ENCODE assay signal across 12 cellular contexts in genomic region chr7:21028186-21028989, GRCh38.
DNase-seq lines count a peak whose midpoint lies in the region; ATAC-seq and TF ChIP-seq lines count a peak whose summit lies in the region.
"Had no signal": no experiment of that assay in that cellular context is flagged by ENCODE, and none has a peak within 500 bp of the region (broad histone marks: within the 10 kb centered on the region; RNA-seq: fewer than 3 reads in every experiment).

No MANE protein-coding gene starts in this region.

- H3K36me3 Mint-ChIP-seq in activated CD8-positive, alpha-beta T cell treated with anti-CD3 and anti-CD28 coated beads, Interleukin-2, amount 10 ng/mL, durations not matched to agents 7 days and 5 days (ENCODE audit: low read depth) = no peaks in the 10 kb centered on the region
- H3K36me3 Mint-ChIP-seq: activated naive CD8-positive, alpha-beta T cell; memory B cell; stimulated activated effector memory CD8-positive, alpha-beta T cell treated with anti-CD3 and anti-CD28 coated beads, Interleukin-12 subunit alpha, Interleukin-12 subunit beta, amount 100 ng/mL, for 72 hours had no signal

- H3K27me3 Mint-ChIP-seq in activated CD8-positive, alpha-beta T cell treated with anti-CD3 and anti-CD28 coated beads, Interleukin-2, amount 10 ng/mL, durations not matched to agents 7 days and 5 days (ENCODE audit: low read depth) = no peaks in the 10 kb centered on the region
- H3K27me3 Mint-ChIP-seq: memory B cell had no signal

- no peaks in the 10 kb centered on the region for H3K9me3 ChIP-seq in MG63
- no peaks in the 10 kb centered on the region for H3K9me3 ChIP-seq in fibroblast of lung (ENCODE audit: control insufficient read depth, insufficient read depth, low read depth, low read length)

- H3K27ac ChIP-seq in fibroblast of lung (ENCODE audit: insufficient read depth, low read length) = no peak overlapping the region

- H3K4me2 ChIP-seq in fibroblast of lung (ENCODE audit: extremely low read depth, insufficient read depth, low read length) = no peak overlapping the region

- H3K4me1 ChIP-seq in fibroblast of lung (ENCODE audit: control insufficient read depth, extremely low read depth, insufficient read depth, low read length) = no peaks in the 10 kb centered on the region

- no peak for TF ChIP-seq CTCF in fibroblast of lung (conservative IDR thresholded peaks at IDR 0.05 in 1 of 2, IDR thresholded peaks at IDR 0.05 in 1 of 2; ENCODE audit: low read depth in 1 of 2, low read length in 2 of 2)

- no peak for ATAC-seq in activated CD8-positive, alpha-beta T cell treated with anti-CD3 and anti-CD28 coated beads, Interleukin-2, amount 10 ng/mL, durations not matched to agents 7 days and 5 days
- ATAC-seq: stimulated activated effector memory CD8-positive, alpha-beta T cell treated with anti-CD3 and anti-CD28 coated beads, Interleukin-12 subunit alpha, Interleukin-12 subunit beta, amount 100 ng/mL, for 72 hours had no signal

- no peak overlapping the region for H2AFZ ChIP-seq in fibroblast of lung (ENCODE audit: low read length)

- no peaks in the 10 kb centered on the region for H3K9me3 Mint-ChIP-seq in activated CD8-positive, alpha-beta T cell treated with anti-CD3 and anti-CD28 coated beads, Interleukin-2, amount 10 ng/mL, durations not matched to agents 7 days and 5 days (ENCODE audit: insufficient read depth)
- H3K9me3 Mint-ChIP-seq: memory B cell; stimulated activated effector memory CD8-positive, alpha-beta T cell treated with anti-CD3 and anti-CD28 coated beads, Interleukin-12 subunit alpha, Interleukin-12 subunit beta, amount 100 ng/mL, for 72 hours had no signal

- no peaks in the 10 kb centered on the region for H3K4me1 Mint-ChIP-seq in activated CD8-positive, alpha-beta T cell treated with anti-CD3 and anti-CD28 coated beads, Interleukin-2, amount 10 ng/mL, durations not matched to agents 7 days and 5 days (ENCODE audit: low read depth)
- H3K4me1 Mint-ChIP-seq: memory B cell; stimulated activated effector memory CD8-positive, alpha-beta T cell treated with anti-CD3 and anti-CD28 coated beads, Interleukin-12 subunit alpha, Interleukin-12 subunit beta, amount 100 ng/mL, for 72 hours had no signal

- CTCF ChIA-PET in activated CD8-positive, alpha-beta T cell treated with anti-CD3 and anti-CD28 coated beads, Interleukin-2, amount 10 ng/mL, durations not matched to agents 7 days and 5 days (lab: Charles Lee) = no interaction called here

- POLR2A ChIA-PET in activated CD8-positive, alpha-beta T cell treated with anti-CD3 and anti-CD28 coated beads, Interleukin-2, amount 10 ng/mL, durations not matched to agents 7 days and 5 days (lab: Charles Lee) = no interaction called here

- no peak overlapping the region for H3K9ac ChIP-seq in fibroblast of lung (ENCODE audit: insufficient read depth, low read length)

- H3K27ac Mint-ChIP-seq in activated CD8-positive, alpha-beta T cell treated with anti-CD3 and anti-CD28 coated beads, Interleukin-2, amount 10 ng/mL, durations not matched to agents 7 days and 5 days = no peak overlapping the region
- H3K27ac Mint-ChIP-seq: activated naive CD8-positive, alpha-beta T cell; memory B cell; stimulated activated effector memory CD8-positive, alpha-beta T cell treated with anti-CD3 and anti-CD28 coated beads, Interleukin-12 subunit alpha, Interleukin-12 subunit beta, amount 100 ng/mL, for 72 hours had no signal

- no peak overlapping the region for H3K4me3 ChIP-seq in MG63
- no peak overlapping the region for H3K4me3 ChIP-seq in fibroblast of lung (replicated peaks in 1 of 4; ENCODE audit: control extremely low read depth in 1 of 4, insufficient read depth in 1 of 4, low read depth in 3 of 4, low read length in 4 of 4)

- DNase-seq in A172 (ENCODE audit: low spot score) (peak; percentile 44), MG63 (peak; percentile 51), NCI-H69 (lab: John Stamatoyannopoulos, UW) (peak; percentile 96), fibroblast of lung (ENCODE audit: low read depth in 2 of 2) (peak; percentile 15 to 21), SK-N-DZ (ENCODE audit: low spot score) (no peak), RKO (ENCODE audit: low spot score) (no peak), glomerular visceral epithelial cell (ENCODE audit: extremely low spot score) (no peak)
- DNase-seq in activated CD8-positive, alpha-beta T cell treated with anti-CD3 and anti-CD28 coated beads, Interleukin-2, amount 10 ng/mL, durations not matched to agents 7 days and 5 days = no peak
- DNase-seq: erythroblast had no signal

- no peaks in the 10 kb centered on the region for H3K79me2 ChIP-seq in fibroblast of lung (ENCODE audit: control insufficient read depth, insufficient read depth, low read length)

- H3K27me3 ChIP-seq in MG63 (no peaks in the 10 kb centered on the region), fibroblast of lung (ENCODE audit: control insufficient read depth, insufficient read depth, low read length) (no peaks in the 10 kb centered on the region)

- no peaks in the 10 kb centered on the region for H4K20me1 ChIP-seq in fibroblast of lung (ENCODE audit: control insufficient read depth, extremely low read depth, insufficient read depth, low read length)

- H3K36me3 ChIP-seq in MG63 = no peaks in the 10 kb centered on the region
- H3K36me3 ChIP-seq in fibroblast of lung (ENCODE audit: control insufficient read depth, insufficient read depth, low read length) = no peaks in the 10 kb centered on the region

- no peak overlapping the region for H3K4me3 Mint-ChIP-seq in activated CD8-positive, alpha-beta T cell treated with anti-CD3 and anti-CD28 coated beads, Interleukin-2, amount 10 ng/mL, durations not matched to agents 7 days and 5 days
- H3K4me3 Mint-ChIP-seq: activated naive CD8-positive, alpha-beta T cell; memory B cell; stimulated activated effector memory CD8-positive, alpha-beta T cell treated with anti-CD3 and anti-CD28 coated beads, Interleukin-12 subunit alpha, Interleukin-12 subunit beta, amount 100 ng/mL, for 72 hours had no signal

Comparison
In these comparisons a context has a peak if more than half of its experiments do, and no peak if none do; other contexts are left out.
1. DNase-seq: peak in A172 (single experiment), MG63 (single experiment), NCI-H69 (single experiment) and fibroblast of lung (2 of 2); none in SK-N-DZ (single experiment), RKO (single experiment), glomerular visceral epithelial cell (single experiment) and activated CD8-positive, alpha-beta T cell treated with anti-CD3 and anti-CD28 coated beads, Interleukin-2, amount 10 ng/mL, durations not matched to agents 7 days and 5 days (single experiment).